1 cellular context compared by ENCODE assay signal in the genomic region with DNA sequence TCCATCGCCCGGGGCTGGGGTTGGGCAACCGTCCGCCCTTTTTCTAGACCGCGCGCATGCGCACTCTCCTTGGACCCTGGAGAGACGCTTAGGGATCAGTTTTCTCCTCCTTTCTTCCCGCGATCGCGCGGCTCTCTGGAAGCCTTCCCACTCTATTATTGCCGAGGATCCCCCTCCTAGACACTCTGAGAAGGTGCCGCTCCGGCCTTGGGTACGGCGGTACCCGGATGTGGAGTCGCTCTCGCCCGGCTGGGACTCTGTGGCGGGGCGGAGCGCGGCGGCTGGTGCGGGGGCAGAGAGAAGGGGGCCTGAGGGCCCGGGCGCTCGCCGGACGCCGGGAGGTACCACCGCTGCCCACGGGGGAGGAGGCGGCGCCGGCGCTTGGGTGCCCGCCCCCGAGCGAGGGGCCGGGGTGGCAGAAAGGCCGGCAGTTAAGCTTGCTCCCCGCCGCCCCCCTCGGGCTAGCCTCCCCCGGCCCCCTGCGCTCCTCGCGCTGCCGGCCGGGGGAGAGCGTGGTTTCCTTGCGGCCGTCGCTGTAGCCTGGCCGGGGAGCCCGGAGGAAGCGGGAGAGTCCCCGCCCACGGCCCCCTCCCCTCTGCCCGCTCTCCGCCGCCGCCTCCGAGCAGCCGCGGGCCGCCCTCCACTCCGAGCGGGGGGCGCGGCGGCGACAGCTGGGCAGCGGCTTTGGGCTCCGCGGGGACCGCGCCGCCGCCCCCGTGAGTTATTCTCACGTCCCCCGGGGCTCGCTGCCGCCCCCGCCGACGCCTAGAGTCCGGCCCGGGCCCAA.
TF ChIP-seq lines count a peak whose summit lies in the region.

A gene (plus strand): TSS at position 69 of the 787 bp plus-strand sequence. CDS start 792 bp downstream, outside the sequence.

TF ChIP-seq in HepG2, 621 proteins besides CTCF, POLR2A, EP300 and RAD21 (continued from another document):
- TF ChIP-seq NFKBIZ (CRISPR knock-in tag; IDR thresholded peaks at IDR 0.05) (0 out of 2 replicates have a peak, but pooled peaks have one; percentile 36), TARDBP (CRISPR knock-in tag; IDR thresholded peaks at IDR 0.05) (0 out of 2 replicates have a peak, but pooled peaks have one; percentile 14), KDM2A (CRISPR knock-in tag; IDR thresholded peaks at IDR 0.05; ENCODE audit: borderline replicate concordance, low read depth) (peak; percentile 81; the same call in 1 of the 2 replicates), MEIS1 (CRISPR knock-in tag; IDR thresholded peaks at IDR 0.05; ENCODE audit: borderline replicate concordance) (peak; percentile 66), POLR2G (IDR thresholded peaks at IDR 0.05; ENCODE audit: low read depth, low read length) (peak; percentile 89), PHF20 (CRISPR knock-in tag; IDR thresholded peaks at IDR 0.05) (no peak), ZNF564 (CRISPR knock-in tag; IDR thresholded peaks at IDR 0.05) (no peak), SOX5 (CRISPR knock-in tag; IDR thresholded peaks at IDR 0.05; ENCODE audit: borderline replicate concordance) (peak; percentile 3; the same call in 1 of the 2 replicates), FOXP1 (IDR thresholded peaks at IDR 0.05) (no peak), FOXP1 (CRISPR knock-in tag; IDR thresholded peaks at IDR 0.05) (no peak), PCBP2 (optimal IDR thresholded peaks at IDR 0.05; ENCODE audit: low read depth, low read length, poor library complexity, severe bottlenecking) (no peak), NONO (IDR thresholded peaks at IDR 0.05) (no peak), NONO (CRISPR knock-in tag; conservative IDR thresholded peaks at IDR 0.05) (peak; percentile 64; the same call in 1 of the 2 replicates), ZNF335 (CRISPR knock-in tag; IDR thresholded peaks at IDR 0.05) (0 out of 2 replicates have a peak, but pooled peaks have one; percentile 30), ZNF556 (CRISPR knock-in tag; IDR thresholded peaks at IDR 0.05; ENCODE audit: borderline replicate concordance) (0 out of 2 replicates have a peak, but pooled peaks have one; percentile 19), KLF12 (CRISPR knock-in tag; IDR thresholded peaks at IDR 0.05; ENCODE audit: borderline replicate concordance) (0 out of 2 replicates have a peak, but pooled peaks have one; percentile 56), ZNF225 (CRISPR knock-in tag; IDR thresholded peaks at IDR 0.05) (peak; percentile 63; the same call in 1 of the 2 replicates), NR2C2 (CRISPR knock-in tag; IDR thresholded peaks at IDR 0.05; ENCODE audit: borderline replicate concordance) (no peak), RFXAP (CRISPR knock-in tag; IDR thresholded peaks at IDR 0.05; ENCODE audit: borderline replicate concordance) (peak; percentile 60; the same call in 1 of the 2 replicates), EHMT2 (IDR thresholded peaks at IDR 0.05; ENCODE audit: borderline replicate concordance, low read depth, low read length) (no peak), PRPF4 (IDR thresholded peaks at IDR 0.05; ENCODE audit: low read depth, low read length, poor library complexity, severe bottlenecking) (no peak), MEF2D (CRISPR knock-in tag; IDR thresholded peaks at IDR 0.05) (peak; percentile 29; the same call in 1 of the 2 replicates), TOE1 (CRISPR knock-in tag; IDR thresholded peaks at IDR 0.05) (no peak), ZNF772 (CRISPR knock-in tag; IDR thresholded peaks at IDR 0.05) (peak; percentile 45; the same call in 1 of the 2 replicates), NFE2L1 (CRISPR knock-in tag; IDR thresholded peaks at IDR 0.05; ENCODE audit: borderline replicate concordance) (no peak)
- TF ChIP-seq, protein P1, sequence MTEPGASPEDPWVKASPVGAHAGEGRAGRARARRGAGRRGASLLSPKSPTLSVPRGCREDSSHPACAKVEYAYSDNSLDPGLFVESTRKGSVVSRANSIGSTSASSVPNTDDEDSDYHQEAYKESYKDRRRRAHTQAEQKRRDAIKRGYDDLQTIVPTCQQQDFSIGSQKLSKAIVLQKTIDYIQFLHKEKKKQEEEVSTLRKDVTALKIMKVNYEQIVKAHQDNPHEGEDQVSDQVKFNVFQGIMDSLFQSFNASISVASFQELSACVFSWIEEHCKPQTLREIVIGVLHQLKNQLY (CRISPR knock-in tag; IDR thresholded peaks at IDR 0.05): 0 out of 2 replicates have a peak, but pooled peaks have one; percentile 19
- TF ChIP-seq, protein P2, sequence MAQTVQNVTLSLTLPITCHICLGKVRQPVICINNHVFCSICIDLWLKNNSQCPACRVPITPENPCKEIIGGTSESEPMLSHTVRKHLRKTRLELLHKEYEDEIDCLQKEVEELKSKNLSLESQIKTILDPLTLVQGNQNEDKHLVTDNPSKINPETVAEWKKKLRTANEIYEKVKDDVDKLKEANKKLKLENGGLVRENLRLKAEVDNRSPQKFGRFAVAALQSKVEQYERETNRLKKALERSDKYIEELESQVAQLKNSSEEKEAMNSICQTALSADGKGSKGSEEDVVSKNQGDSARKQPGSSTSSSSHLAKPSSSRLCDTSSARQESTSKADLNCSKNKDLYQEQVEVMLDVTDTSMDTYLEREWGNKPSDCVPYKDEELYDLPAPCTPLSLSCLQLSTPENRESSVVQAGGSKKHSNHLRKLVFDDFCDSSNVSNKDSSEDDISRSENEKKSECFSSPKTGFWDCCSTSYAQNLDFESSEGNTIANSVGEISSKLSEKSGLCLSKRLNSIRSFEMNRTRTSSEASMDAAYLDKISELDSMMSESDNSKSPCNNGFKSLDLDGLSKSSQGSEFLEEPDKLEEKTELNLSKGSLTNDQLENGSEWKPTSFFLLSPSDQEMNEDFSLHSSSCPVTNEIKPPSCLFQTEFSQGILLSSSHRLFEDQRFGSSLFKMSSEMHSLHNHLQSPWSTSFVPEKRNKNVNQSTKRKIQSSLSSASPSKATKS (CRISPR knock-in tag; IDR thresholded peaks at IDR 0.05): no peak
- TF ChIP-seq, protein P3, sequence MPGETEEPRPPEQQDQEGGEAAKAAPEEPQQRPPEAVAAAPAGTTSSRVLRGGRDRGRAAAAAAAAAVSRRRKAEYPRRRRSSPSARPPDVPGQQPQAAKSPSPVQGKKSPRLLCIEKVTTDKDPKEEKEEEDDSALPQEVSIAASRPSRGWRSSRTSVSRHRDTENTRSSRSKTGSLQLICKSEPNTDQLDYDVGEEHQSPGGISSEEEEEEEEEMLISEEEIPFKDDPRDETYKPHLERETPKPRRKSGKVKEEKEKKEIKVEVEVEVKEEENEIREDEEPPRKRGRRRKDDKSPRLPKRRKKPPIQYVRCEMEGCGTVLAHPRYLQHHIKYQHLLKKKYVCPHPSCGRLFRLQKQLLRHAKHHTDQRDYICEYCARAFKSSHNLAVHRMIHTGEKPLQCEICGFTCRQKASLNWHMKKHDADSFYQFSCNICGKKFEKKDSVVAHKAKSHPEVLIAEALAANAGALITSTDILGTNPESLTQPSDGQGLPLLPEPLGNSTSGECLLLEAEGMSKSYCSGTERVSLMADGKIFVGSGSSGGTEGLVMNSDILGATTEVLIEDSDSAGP (CRISPR knock-in tag; IDR thresholded peaks at IDR 0.05; ENCODE audit: borderline replicate concordance): 0 out of 2 replicates have a peak, but pooled peaks have one; percentile 6
- TF ChIP-seq, protein P4, sequence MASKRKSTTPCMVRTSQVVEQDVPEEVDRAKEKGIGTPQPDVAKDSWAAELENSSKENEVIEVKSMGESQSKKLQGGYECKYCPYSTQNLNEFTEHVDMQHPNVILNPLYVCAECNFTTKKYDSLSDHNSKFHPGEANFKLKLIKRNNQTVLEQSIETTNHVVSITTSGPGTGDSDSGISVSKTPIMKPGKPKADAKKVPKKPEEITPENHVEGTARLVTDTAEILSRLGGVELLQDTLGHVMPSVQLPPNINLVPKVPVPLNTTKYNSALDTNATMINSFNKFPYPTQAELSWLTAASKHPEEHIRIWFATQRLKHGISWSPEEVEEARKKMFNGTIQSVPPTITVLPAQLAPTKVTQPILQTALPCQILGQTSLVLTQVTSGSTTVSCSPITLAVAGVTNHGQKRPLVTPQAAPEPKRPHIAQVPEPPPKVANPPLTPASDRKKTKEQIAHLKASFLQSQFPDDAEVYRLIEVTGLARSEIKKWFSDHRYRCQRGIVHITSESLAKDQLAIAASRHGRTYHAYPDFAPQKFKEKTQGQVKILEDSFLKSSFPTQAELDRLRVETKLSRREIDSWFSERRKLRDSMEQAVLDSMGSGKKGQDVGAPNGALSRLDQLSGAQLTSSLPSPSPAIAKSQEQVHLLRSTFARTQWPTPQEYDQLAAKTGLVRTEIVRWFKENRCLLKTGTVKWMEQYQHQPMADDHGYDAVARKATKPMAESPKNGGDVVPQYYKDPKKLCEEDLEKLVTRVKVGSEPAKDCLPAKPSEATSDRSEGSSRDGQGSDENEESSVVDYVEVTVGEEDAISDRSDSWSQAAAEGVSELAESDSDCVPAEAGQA (IDR thresholded peaks at IDR 0.05; ENCODE audit: low read depth): no peak
- TF ChIP-seq, protein P4 (CRISPR knock-in tag; IDR thresholded peaks at IDR 0.05; ENCODE audit: borderline replicate concordance): peak; percentile 57; the same call in 1 of the 2 replicates
- TF ChIP-seq, protein P5, sequence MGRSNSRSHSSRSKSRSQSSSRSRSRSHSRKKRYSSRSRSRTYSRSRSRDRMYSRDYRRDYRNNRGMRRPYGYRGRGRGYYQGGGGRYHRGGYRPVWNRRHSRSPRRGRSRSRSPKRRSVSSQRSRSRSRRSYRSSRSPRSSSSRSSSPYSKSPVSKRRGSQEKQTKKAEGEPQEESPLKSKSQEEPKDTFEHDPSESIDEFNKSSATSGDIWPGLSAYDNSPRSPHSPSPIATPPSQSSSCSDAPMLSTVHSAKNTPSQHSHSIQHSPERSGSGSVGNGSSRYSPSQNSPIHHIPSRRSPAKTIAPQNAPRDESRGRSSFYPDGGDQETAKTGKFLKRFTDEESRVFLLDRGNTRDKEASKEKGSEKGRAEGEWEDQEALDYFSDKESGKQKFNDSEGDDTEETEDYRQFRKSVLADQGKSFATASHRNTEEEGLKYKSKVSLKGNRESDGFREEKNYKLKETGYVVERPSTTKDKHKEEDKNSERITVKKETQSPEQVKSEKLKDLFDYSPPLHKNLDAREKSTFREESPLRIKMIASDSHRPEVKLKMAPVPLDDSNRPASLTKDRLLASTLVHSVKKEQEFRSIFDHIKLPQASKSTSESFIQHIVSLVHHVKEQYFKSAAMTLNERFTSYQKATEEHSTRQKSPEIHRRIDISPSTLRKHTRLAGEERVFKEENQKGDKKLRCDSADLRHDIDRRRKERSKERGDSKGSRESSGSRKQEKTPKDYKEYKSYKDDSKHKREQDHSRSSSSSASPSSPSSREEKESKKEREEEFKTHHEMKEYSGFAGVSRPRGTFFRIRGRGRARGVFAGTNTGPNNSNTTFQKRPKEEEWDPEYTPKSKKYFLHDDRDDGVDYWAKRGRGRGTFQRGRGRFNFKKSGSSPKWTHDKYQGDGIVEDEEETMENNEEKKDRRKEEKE (IDR thresholded peaks at IDR 0.05): no peak
- TF ChIP-seq, protein P6, sequence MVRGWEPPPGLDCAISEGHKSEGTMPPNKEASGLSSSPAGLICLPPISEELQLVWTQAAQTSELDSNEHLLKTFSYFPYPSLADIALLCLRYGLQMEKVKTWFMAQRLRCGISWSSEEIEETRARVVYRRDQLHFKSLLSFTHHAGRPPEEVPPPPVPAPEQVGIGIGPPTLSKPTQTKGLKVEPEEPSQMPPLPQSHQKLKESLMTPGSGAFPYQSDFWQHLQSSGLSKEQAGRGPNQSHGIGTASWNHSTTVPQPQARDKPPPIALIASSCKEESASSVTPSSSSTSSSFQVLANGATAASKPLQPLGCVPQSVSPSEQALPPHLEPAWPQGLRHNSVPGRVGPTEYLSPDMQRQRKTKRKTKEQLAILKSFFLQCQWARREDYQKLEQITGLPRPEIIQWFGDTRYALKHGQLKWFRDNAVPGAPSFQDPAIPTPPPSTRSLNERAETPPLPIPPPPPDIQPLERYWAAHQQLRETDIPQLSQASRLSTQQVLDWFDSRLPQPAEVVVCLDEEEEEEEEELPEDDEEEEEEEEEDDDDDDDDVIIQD (CRISPR knock-in tag; IDR thresholded peaks at IDR 0.05; ENCODE audit: low read depth): peak; percentile 47; the same call in 1 of the 2 replicates
TF ChIP-seq in HepG2: peak in this region for 153.
